ENCODE assay signal across 22 cellular contexts in genomic region chr9:6641561-6641960, GRCh38. TPM values are rescaled to one million over a fixed set of nuclear protein-coding genes. Genes with fewer than 3 reads are reported as not detected.
DNase-seq lines count a peak whose midpoint lies in the region; ATAC-seq, FAIRE-seq and TF ChIP-seq lines count a peak whose summit lies in the region.
"Had no signal": no experiment of that assay in that cellular context is flagged by ENCODE, and none has a peak within 500 bp of the region (broad histone marks: within the 10 kb centered on the region; RNA-seq: fewer than 3 reads in every experiment).

No MANE protein-coding gene starts in this region.

- no peaks in the 10 kb centered on the region for H3K9me2 ChIP-seq in GM23248 (ENCODE audit: insufficient read depth)
- no peaks in the 10 kb centered on the region for H3K9me2 ChIP-seq in Karpas-422 (replicated peaks; ENCODE audit: insufficient read depth, low read length)
- H3K9me2 ChIP-seq: SK-N-SH had no signal

- no peaks in the 10 kb centered on the region for H3K9me3 ChIP-seq in GM23248 (ENCODE audit: low read depth)
- H3K9me3 ChIP-seq in RWPE2 (ENCODE audit: severe bottlenecking) = no peaks in the 10 kb centered on the region
- no peaks in the 10 kb centered on the region for H3K9me3 ChIP-seq in kidney (ENCODE audit: control insufficient read depth in 1 of 2, low read length in 2 of 2)
- no peaks in the 10 kb centered on the region for H3K9me3 ChIP-seq in trophoblast cell (ENCODE audit: insufficient read depth, low read depth, low read length)
- no peaks in the 10 kb centered on the region for H3K9me3 ChIP-seq in Karpas-422 (ENCODE audit: low read length)
- H3K9me3 ChIP-seq: MG63, SK-N-SH had no signal

- H3K23ac ChIP-seq in trophoblast cell (ENCODE audit: low read length) = no peak overlapping the region

- H3K9ac ChIP-seq in GM23248 (no peak overlapping the region), kidney (ENCODE audit: low read length in 2 of 2) (peak overlapping the region in 1 of 2 donors; percentile 35), trophoblast cell (ENCODE audit: low read length) (no peak overlapping the region), Karpas-422 (ENCODE audit: low read length) (no peak overlapping the region)
- H3K9ac ChIP-seq: SK-N-SH had no signal

- no peak overlapping the region for H2BK5ac ChIP-seq in trophoblast cell (ENCODE audit: low read depth, low read length, poor library complexity)

- peaks cover 2% of the 10 kb centered on the region for H3K79me1 ChIP-seq in trophoblast cell (ENCODE audit: low read length)

- peaks cover 62% of the 10 kb centered on the region for H3K27me3 ChIP-seq in GM23248 (replicated peaks; ENCODE audit: insufficient read depth)
- no peaks in the 10 kb centered on the region for H3K27me3 ChIP-seq in RWPE2 (ENCODE audit: insufficient read depth, poor library complexity, severe bottlenecking)
- H3K27me3 ChIP-seq in trophoblast cell (ENCODE audit: insufficient read depth, low read length) = no peaks in the 10 kb centered on the region
- no peaks in the 10 kb centered on the region for H3K27me3 ChIP-seq in Karpas-422 (ENCODE audit: low read length)
- H3K27me3 ChIP-seq: MG63 had no signal

- H3K4me1 ChIP-seq in GM23248 (ENCODE audit: insufficient read depth) (no peaks in the 10 kb centered on the region), RWPE2 (ENCODE audit: insufficient read depth, poor library complexity, severe bottlenecking) (peaks cover 15% of the 10 kb centered on the region), kidney (ENCODE audit: control insufficient read depth in 1 of 2, insufficient read depth in 1 of 2, low read depth in 1 of 2, low read length in 2 of 2) (peaks cover 7 to 15% of the 10 kb centered on the region in 2 donors), trophoblast cell (ENCODE audit: control insufficient read depth in 1 of 2, insufficient read depth in 2 of 2, low read length in 2 of 2) (peaks cover 7 to 9% of the 10 kb centered on the region in 2 experiments), Karpas-422 (ENCODE audit: low read length) (no peaks in the 10 kb centered on the region)

- H3K4ac ChIP-seq in trophoblast cell (ENCODE audit: low read depth, low read length) = no peak overlapping the region

- peak; percentile 7 for DNase-seq in GM23248
- no peak for DNase-seq in RWPE2 (ENCODE audit: low spot score)
- no peak for DNase-seq in kidney
- peak; percentile 28 to 91 for DNase-seq in trophoblast cell
- DNase-seq in DMS 273 (lab: John Stamatoyannopoulos, UW; ENCODE audit: unreplicated experiment) = no peak
- no peak for DNase-seq in T-helper 1 cell
- no peak for DNase-seq in Karpas-422
- DNase-seq: CD8-positive, alpha-beta T cell; GF-D8; KBM-7; MG63; NCI-H2029; NCI-H446; NCI-H524 treated with DMSO at 0.1 percent for 48 hours; SK-N-SH had no signal

- no peak for FAIRE-seq in kidney (lab: Jason Lieb, UNC)
- FAIRE-seq: GM12892, H54, HTR-8/SVneo had no signal

- H2AFZ ChIP-seq in GM23248 (no peak overlapping the region), trophoblast cell (ENCODE audit: insufficient read depth, low read length, poor library complexity) (no peak overlapping the region), Karpas-422 (ENCODE audit: low read length) (no peak overlapping the region)

- H3K4me2 ChIP-seq in GM23248 (ENCODE audit: unreplicated experiment) (no peak overlapping the region), trophoblast cell (ENCODE audit: low read length) (no peak overlapping the region), Karpas-422 (ENCODE audit: low read depth, low read length, poor library complexity, severe bottlenecking) (no peak overlapping the region)
- H3K4me2 ChIP-seq: SK-N-SH had no signal

- H3K27ac ChIP-seq in GM23248 = no peak overlapping the region
- peak overlapping the region; percentile 12 for H3K27ac ChIP-seq in RWPE2 (ENCODE audit: poor library complexity, severe bottlenecking)
- peak overlapping the region; percentile 71 to 81 for H3K27ac ChIP-seq in kidney (ENCODE audit: low read depth in 2 of 2, low read length in 2 of 2)
- H3K27ac ChIP-seq in trophoblast cell (ENCODE audit: low read depth, low read length) = no peak overlapping the region
- no peak overlapping the region for H3K27ac ChIP-seq in Karpas-422 (ENCODE audit: low read length)
- H3K27ac ChIP-seq: C4-2B had no signal

- no peak overlapping the region for H3K14ac ChIP-seq in trophoblast cell (ENCODE audit: low read length)

- H3K36me3 ChIP-seq in GM23248 (ENCODE audit: low read depth) (no peaks in the 10 kb centered on the region), RWPE2 (ENCODE audit: low read depth) (no peaks in the 10 kb centered on the region), kidney (ENCODE audit: control insufficient read depth in 1 of 2, insufficient read depth in 2 of 2, low read length in 2 of 2) (no peaks in the 10 kb centered on the region), trophoblast cell (ENCODE audit: control insufficient read depth in 1 of 2, insufficient read depth in 2 of 2, low read length in 2 of 2) (peaks cover 0 to 3% of the 10 kb centered on the region in 2 experiments), Karpas-422 (ENCODE audit: insufficient read depth, low read length) (no peaks in the 10 kb centered on the region)
- H3K36me3 ChIP-seq: MG63 had no signal

- no peaks in the 10 kb centered on the region for H4K20me1 ChIP-seq in GM23248 (ENCODE audit: insufficient read depth)
- no peaks in the 10 kb centered on the region for H4K20me1 ChIP-seq in Karpas-422 (ENCODE audit: insufficient read depth, low read depth, low read length)

- H4K8ac ChIP-seq in trophoblast cell (ENCODE audit: low read depth, low read length) = no peak overlapping the region

- 11 to 13% methylated on average over 2 of the region's 2 CpGs for WGBS in GM23248 (ENCODE audit: low coverage in 1 of 2, low lambda C conversion rate in 2 of 2, missing lambda C conversion rate in 2 of 2), 2 experiments
- WGBS in trophoblast cell (ENCODE audit: extremely low coverage, insufficient coverage, insufficient read length) = no CpG with 5 or more reads among the region's 2 CpGs

- in situ Hi-C loops in GM23248 (cut with MboI) = no loop called here

- H3K18ac ChIP-seq in trophoblast cell (ENCODE audit: low read length) = no peak overlapping the region

- H4K91ac ChIP-seq in trophoblast cell (ENCODE audit: low read depth, low read length) = no peak overlapping the region

- H3K4me3 ChIP-seq in GM23248 (no peak overlapping the region), RWPE2 (ENCODE audit: severe bottlenecking) (no peak overlapping the region), kidney (ENCODE audit: low read length in 2 of 2) (peak overlapping the region in 1 of 2 donors; percentile 46), trophoblast cell (ENCODE audit: low read depth, low read length) (no peak overlapping the region), Karpas-422 (ENCODE audit: low read length) (no peak overlapping the region)
- H3K4me3 ChIP-seq: MG63 had no signal

- no peak; the same call in 2 of the 3 replicates for ATAC-seq in RWPE2 (ENCODE audit: low read depth)
- no peak for ATAC-seq in HG02623 (IDR thresholded peaks at IDR 0.05; ENCODE audit: unreplicated experiment)
- ATAC-seq: CD8-positive, alpha-beta T cell; Panc1 had no signal

- TF ChIP-seq CTCF in RWPE2 (IDR thresholded peaks at IDR 0.05; ENCODE audit: poor library complexity, severe bottlenecking) = no peak
- TF ChIP-seq CTCF in kidney (IDR thresholded peaks at IDR 0.05; ENCODE audit: borderline replicate concordance, extremely low read depth, insufficient read depth) = no peak

- H2BK12ac ChIP-seq in trophoblast cell (ENCODE audit: low read length) = no peak overlapping the region

- H2AK5ac ChIP-seq in trophoblast cell (ENCODE audit: low read length) = no peak overlapping the region

- no peak overlapping the region for H4K12ac ChIP-seq in trophoblast cell (ENCODE audit: low read depth, low read length)

- H3F3A ChIP-seq in GM23248 (ENCODE audit: insufficient read depth) = no peaks in the 10 kb centered on the region

- H3K79me2 ChIP-seq in GM23248 (ENCODE audit: insufficient read depth) (no peaks in the 10 kb centered on the region), trophoblast cell (ENCODE audit: control insufficient read depth, insufficient read depth, low read length, poor library complexity) (peaks cover 12% of the 10 kb centered on the region), Karpas-422 (ENCODE audit: low read length) (no peaks in the 10 kb centered on the region)

- intact Hi-C loops in kidney (cut with DNase I) = no loop called here

- no peak overlapping the region for H2BK120ac ChIP-seq in trophoblast cell (ENCODE audit: insufficient read depth, low read length, poor library complexity)

RNA-seq across cellular contexts. Expression of gene GLDC, which starts 4.0 kb away (rescaled TPM):
- 0.11 TPM in 1 of 2 replicates, not detected in the other for total RNA-seq in GM23248 (2014; rRNA removed; shearing (Covaris generic))
- polyA plus RNA-seq in GM23248 (2016; fragmentation: Nextera tagmentation; extraction: Ambion mirVana) = 0.35 and 0.48 TPM in 2 replicates
- total RNA-seq in kidney = 60.1 TPM
- polyA plus RNA-seq in kidney (ENCODE audit: insufficient read depth, low read depth, low replicate concordance) = 79.7 TPM
- polyA plus RNA-seq in trophoblast cell (2013) = 27.7 and 29.6 TPM in 2 replicates
- not detected in 2 replicates for total RNA-seq in Karpas-422 (2014; rRNA removed; shearing (Covaris generic); ENCODE audit: low replicate concordance)
- total RNA-seq: CD8-positive, alpha-beta T cell; OCI-LY7 had no signal

Comparison
In these comparisons a context has a peak if more than half of its experiments do, and no peak if none do; other contexts are left out.
1. DNase-seq: peak in GM23248 (single experiment) and trophoblast cell (2 of 2); none in RWPE2 (single experiment), kidney (single experiment), DMS 273 (single experiment), T-helper 1 cell (0 of 5) and Karpas-422 (single experiment).
2. H3K27ac ChIP-seq: peak in RWPE2 (single experiment) and kidney (2 of 2); none in GM23248 (single experiment), trophoblast cell (single experiment) and Karpas-422 (single experiment).
3. RNA of gene GLDC, which starts 4.0 kb away (total RNA-seq): 60.1 TPM in kidney (single experiment); 0.11 TPM in GM23248 and not detected in Karpas-422; every median in the first group is over 10 times any median in the second.